Comparison of ENCODE assay signal across 1 cellular context in the genomic region with DNA sequence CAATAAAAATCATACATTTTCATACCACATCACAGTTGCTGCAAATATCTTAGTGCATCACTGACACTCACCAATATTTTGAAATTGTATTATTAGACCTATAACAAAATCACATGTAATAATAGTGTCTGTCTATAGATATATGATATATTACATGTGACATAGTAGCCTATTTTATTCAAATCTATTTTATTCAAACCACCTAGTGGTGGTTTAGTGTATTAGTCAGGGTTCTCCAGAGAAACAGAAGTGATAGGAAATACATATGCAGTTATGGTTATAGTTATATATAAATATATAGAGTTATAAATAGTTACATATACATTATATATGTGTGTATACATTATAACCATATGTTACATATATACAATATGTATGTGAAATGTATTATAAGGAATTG.
TF ChIP-seq lines count a peak whose summit lies in the region.

No MANE protein-coding gene starts in this region.

TF ChIP-seq in SK-N-SH treated with all-trans-retinoic acid at 6 μM for 48 hours, 23 proteins besides CTCF, POLR2A, EP300 and RAD21 (continued from another document):
- no peak for TF ChIP-seq TSHZ2 (CRISPR knock-in tag; IDR thresholded peaks at IDR 0.05)
- no peak for TF ChIP-seq ZFP30 (CRISPR knock-in tag; IDR thresholded peaks at IDR 0.05)
- no peak for TF ChIP-seq ZNF565 (CRISPR knock-in tag; conservative IDR thresholded peaks at IDR 0.05; ENCODE audit: low read depth)
- no peak for TF ChIP-seq PPARA (CRISPR knock-in tag; IDR thresholded peaks at IDR 0.05; ENCODE audit: borderline replicate concordance)
- TF ChIP-seq SNAI2 (CRISPR knock-in tag; IDR thresholded peaks at IDR 0.05): no peak
- TF ChIP-seq ZNF70 (CRISPR knock-in tag; IDR thresholded peaks at IDR 0.05): no peak
- TF ChIP-seq TOX (CRISPR knock-in tag; IDR thresholded peaks at IDR 0.05; ENCODE audit: borderline replicate concordance): no peak
- TF ChIP-seq, protein P1, sequence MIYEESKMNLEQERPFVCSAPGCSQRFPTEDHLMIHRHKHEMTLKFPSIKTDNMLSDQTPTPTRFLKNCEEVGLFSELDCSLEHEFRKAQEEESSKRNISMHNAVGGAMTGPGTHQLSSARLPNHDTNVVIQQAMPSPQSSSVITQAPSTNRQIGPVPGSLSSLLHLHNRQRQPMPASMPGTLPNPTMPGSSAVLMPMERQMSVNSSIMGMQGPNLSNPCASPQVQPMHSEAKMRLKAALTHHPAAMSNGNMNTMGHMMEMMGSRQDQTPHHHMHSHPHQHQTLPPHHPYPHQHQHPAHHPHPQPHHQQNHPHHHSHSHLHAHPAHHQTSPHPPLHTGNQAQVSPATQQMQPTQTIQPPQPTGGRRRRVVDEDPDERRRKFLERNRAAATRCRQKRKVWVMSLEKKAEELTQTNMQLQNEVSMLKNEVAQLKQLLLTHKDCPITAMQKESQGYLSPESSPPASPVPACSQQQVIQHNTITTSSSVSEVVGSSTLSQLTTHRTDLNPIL (CRISPR knock-in tag; IDR thresholded peaks at IDR 0.05; ENCODE audit: low read depth): no peak
- TF ChIP-seq CSDC2 (CRISPR knock-in tag; IDR thresholded peaks at IDR 0.05): no peak
- TF ChIP-seq GLIS3 (CRISPR knock-in tag; IDR thresholded peaks at IDR 0.05): no peak
- no peak for TF ChIP-seq TCF4 (CRISPR knock-in tag; IDR thresholded peaks at IDR 0.05; ENCODE audit: borderline replicate concordance)
- TF ChIP-seq CSRNP3 (CRISPR knock-in tag; IDR thresholded peaks at IDR 0.05): no peak
